ENCODE assay signal across 8 cellular contexts in the genomic region with DNA sequence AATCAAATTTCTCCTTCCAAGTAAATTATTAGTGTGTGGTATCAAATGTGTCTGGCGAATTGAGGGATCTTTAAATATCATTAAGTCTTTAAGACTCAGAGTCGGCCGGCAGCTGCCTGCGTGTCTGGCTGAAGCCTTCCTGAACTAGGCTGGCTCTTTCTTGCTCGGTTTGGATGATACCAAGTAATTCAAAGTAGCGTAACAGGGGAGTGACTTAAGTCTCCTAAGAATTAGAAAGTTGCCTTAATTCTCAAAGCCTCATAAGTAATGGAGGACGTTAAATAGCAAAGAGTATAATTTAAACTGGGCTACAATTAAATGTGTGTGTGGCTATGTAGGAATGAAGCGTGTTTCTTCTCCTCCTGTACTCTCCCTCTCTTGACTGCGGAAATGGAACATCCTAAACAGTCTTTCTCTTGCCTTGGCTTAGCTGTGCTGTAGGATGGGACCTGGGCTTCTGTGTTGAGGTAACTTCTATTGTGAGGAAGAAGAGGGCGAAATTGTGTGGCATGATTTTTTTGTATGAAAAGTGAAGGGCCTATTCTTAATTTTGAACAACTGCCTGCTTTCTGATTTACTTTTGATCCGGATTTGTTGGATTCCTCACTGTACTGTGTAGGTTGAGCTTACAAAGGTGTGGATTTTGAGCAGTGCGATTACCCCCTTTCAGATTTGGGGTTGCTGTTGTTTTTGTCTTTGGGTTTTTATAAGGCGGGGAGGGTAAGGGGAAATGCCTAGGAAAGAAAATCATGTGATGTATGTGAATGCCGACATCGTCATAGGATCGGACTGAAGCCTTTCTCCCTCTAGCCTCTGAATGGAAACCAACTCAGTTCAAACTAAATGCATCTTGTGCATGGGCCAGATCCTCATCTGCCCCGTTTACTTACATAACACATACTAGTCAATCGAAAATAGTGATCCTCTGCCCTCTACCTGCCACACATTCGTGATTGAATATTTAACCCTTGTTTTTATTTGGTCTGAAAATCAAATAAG. TPM values are rescaled to one million over a fixed set of nuclear protein-coding genes. Genes with fewer than 3 reads are reported as not detected.
DNase-seq lines count a peak whose midpoint lies in the region; ATAC-seq and TF ChIP-seq lines count a peak whose summit lies in the region.

No MANE protein-coding gene starts in this region.

- H3K9me3 ChIP-seq in A673 (ENCODE audit: low read depth, low read length, poor library complexity, severe bottlenecking), result no peaks in the 10 kb centered on the region
- no peaks in the 10 kb centered on the region for H3K9me3 ChIP-seq in colonic mucosa

- ATAC-seq in GM18508 (IDR thresholded peaks at IDR 0.05; ENCODE audit: insufficient read depth, unreplicated experiment) (peak; percentile 69), HG02885 (IDR thresholded peaks at IDR 0.05; ENCODE audit: poor library complexity, unreplicated experiment) (peak; percentile 89)

- no peaks in the 10 kb centered on the region for H3K36me3 ChIP-seq in A673 (ENCODE audit: insufficient read depth, low read length, poor library complexity, severe bottlenecking)
- no peaks in the 10 kb centered on the region for H3K36me3 ChIP-seq in colonic mucosa

- peak overlapping the region in 1 of 2 donors; percentile 82 for H3K9ac ChIP-seq in colonic mucosa (ENCODE audit: low read depth in 2 of 2, low read length in 2 of 2)

- H3K27ac ChIP-seq in A673 (ENCODE audit: low read depth, low read length, poor library complexity, severe bottlenecking) (peak overlapping the region; percentile 86), VCaP (peak overlapping the region; percentile 75), colonic mucosa (peak overlapping the region; percentile 71)

- H3K27me3 ChIP-seq in A673 (replicated peaks; ENCODE audit: insufficient read depth, low read depth, low read length, poor library complexity) (no peaks in the 10 kb centered on the region), colonic mucosa (no peaks in the 10 kb centered on the region)

- CTCF ChIA-PET in A673 (lab: Charles Lee), result no interaction called here

- H3K4me1 ChIP-seq in A673 (ENCODE audit: insufficient read depth, low read length, poor library complexity, severe bottlenecking) (no peaks in the 10 kb centered on the region), colonic mucosa (peaks cover 5% of the 10 kb centered on the region)

- intact Hi-C loops in A673 (cut with micrococcal nuclease; ENCODE audit: unreplicated experiment) (no loop called here), colonic mucosa (cut with DNase I) (no loop called here)

- TSS peak; percentile 84 for BruUV-seq in A673 (replicated peaks; lab: Mats Ljungman, UMichigan)

- POLR2A ChIA-PET in A673 (lab: Charles Lee; ENCODE audit: low non-redundant PET), result no interaction called here

- DNase-seq in A673 (ENCODE audit: low spot score) (peak; percentile 77), NCI-H2029 (lab: John Stamatoyannopoulos, UW) (peak; percentile 80), colonic mucosa (peak; percentile 79), left kidney (ENCODE audit: low read depth, low spot score) (peak; percentile 90)
- DNase-seq in stimulated activated CD4-positive, alpha-beta T cell treated with anti-CD3 and anti-CD28 coated beads, Interleukin-4, amount 100 ng/mL, for 4 hours, result peak; percentile 36 to 46

- H3K4me3 ChIP-seq in A673 (ENCODE audit: low read depth, low read length, poor library complexity, severe bottlenecking) (peak overlapping the region; percentile 44), colonic mucosa (peak overlapping the region; percentile 33)

- TF ChIP-seq CTCF in A673 (conservative IDR thresholded peaks at IDR 0.05; ENCODE audit: low read depth, low read length), result no peak
- no peak for TF ChIP-seq CTCF in VCaP (conservative IDR thresholded peaks at IDR 0.05)
- no peak for TF ChIP-seq CTCF in colonic mucosa (IDR thresholded peaks at IDR 0.05)

RNA-seq across cellular contexts. Expression of a gene that starts 29.9 kb away (rescaled TPM):
- total RNA-seq in A673 (2021), result 1.6 and 2.2 TPM in 2 replicates
- total RNA-seq in colonic mucosa, result 10 to 100 TPM; 23.3 to 41.7 TPM

Comparison
In these comparisons a context has a peak if more than half of its experiments do, and no peak if none do; other contexts are left out.
1. Peak in every context shown above with its lines: DNase-seq, ATAC-seq, H3K4me3 ChIP-seq and H3K27ac ChIP-seq.